Comparison of ENCODE assay signal across 8 cellular contexts in genomic region chr6:53794073-53794719, GRCh38. TPM values are rescaled to one million over a fixed set of nuclear protein-coding genes. Genes with fewer than 3 reads are reported as not detected.
DNase-seq lines count a peak whose midpoint lies in the region; ATAC-seq, FAIRE-seq and TF ChIP-seq lines count a peak whose summit lies in the region.

No MANE protein-coding gene starts in this region.

- no peak for TF ChIP-seq EP300 in ovary (IDR thresholded peaks at IDR 0.05)

- H2AFZ ChIP-seq in DND-41 (ENCODE audit: low read depth, low read length): peak overlapping the region; percentile 85

- DNase-seq in DND-41 (peak; percentile 96), RWPE1 (ENCODE audit: low spot score) (peak; percentile 77), Right ventricle myocardium superior (peak; percentile 77), ovary (peak; percentile 49 to 79 (median 52)), urothelium cell line (ENCODE audit: low spot score) (peak; percentile 81)

- H3K79me2 ChIP-seq in DND-41 (ENCODE audit: insufficient read depth, low read length): peaks cover 46% of the 10 kb centered on the region

- WGBS in ovary, 3 donors: 0 to 1% (median 0%) methylated on average over 30 of the region's 30 CpGs

- H3K27ac ChIP-seq in DND-41 (ENCODE audit: low read length) (peak overlapping the region; percentile 95), HUES6 (ENCODE audit: low read depth, low read length) (no peak overlapping the region), RWPE1 (peak overlapping the region; percentile 86), ovary (peak overlapping the region; percentile 45 to 55)

- TF ChIP-seq POLR2A in ovary (IDR thresholded peaks at IDR 0.05): no peak

- H3K27me3 Mint-ChIP-seq in activated naive CD8-positive, alpha-beta T cell: peaks cover 14% of the 10 kb centered on the region

- H3K4me1 ChIP-seq in DND-41 (ENCODE audit: insufficient read depth, low read length) (peaks cover 50% of the 10 kb centered on the region), HUES6 (ENCODE audit: control insufficient read depth, insufficient read depth, low read length) (peaks cover 5% of the 10 kb centered on the region), ovary (ENCODE audit: insufficient read depth) (peaks cover 6% of the 10 kb centered on the region)

- ATAC-seq in DND-41 (ENCODE audit: insufficient read depth, low read depth): peak; percentile 82
- ATAC-seq in GM21528 (IDR thresholded peaks at IDR 0.05; ENCODE audit: low FRiP score, unreplicated experiment): peak; percentile 62
- peak; percentile 86 for ATAC-seq in Right ventricle myocardium superior (ENCODE audit: poor library complexity)

- H3K36me3 ChIP-seq in DND-41 (ENCODE audit: insufficient read depth, low read length): no peaks in the 10 kb centered on the region; the same call in 1 of the 2 replicates
- H3K36me3 ChIP-seq in HUES6 (ENCODE audit: control insufficient read depth, insufficient read depth, low read length): no peaks in the 10 kb centered on the region
- no peaks in the 10 kb centered on the region for H3K36me3 ChIP-seq in ovary

- H4K20me1 ChIP-seq in DND-41 (ENCODE audit: insufficient read depth, low read length): peaks cover 23% of the 10 kb centered on the region; the same call in 1 of the 2 replicates

- H3K9me3 Mint-ChIP-seq in activated naive CD8-positive, alpha-beta T cell (ENCODE audit: low read depth): no peaks in the 10 kb centered on the region

- H3K27me3 ChIP-seq in DND-41 (ENCODE audit: insufficient read depth, low read length, poor library complexity): no peaks in the 10 kb centered on the region
- H3K27me3 ChIP-seq in HUES6 (ENCODE audit: control insufficient read depth, insufficient read depth, low read length): peaks cover 33% of the 10 kb centered on the region
- no peaks in the 10 kb centered on the region for H3K27me3 ChIP-seq in ovary

- POLR2A ChIA-PET in RWPE1 (lab: Yijun Ruan, JAX; ENCODE audit: low non-redundant PET): interaction anchor here (0.5 to 1.8 kb wide), 4 partner anchors 17 to 162 kb away, joined by 3 to 10 read pairs (median 5); no protein-coding TSS in a partner anchor

- CTCF ChIA-PET in RWPE1 (lab: Yijun Ruan, JAX): interaction anchor here (0.6 to 2.6 kb wide), 8 partner anchors 59 to 542 kb away, joined by 3 to 23 read pairs (median 4); no protein-coding TSS in a partner anchor

- TF ChIP-seq CTCF in DND-41 (IDR thresholded peaks at IDR 0.05; ENCODE audit: borderline replicate concordance, extremely low read depth, low read length, poor library complexity, severe bottlenecking) (peak; percentile 60), RWPE1 (conservative IDR thresholded peaks at IDR 0.05; ENCODE audit: low read depth) (peak; percentile 46), ovary (IDR thresholded peaks at IDR 0.05) (peak in 2 of 3 donors; percentile 12 to 25)

- H3K4me3 ChIP-seq in DND-41 (ENCODE audit: low read depth in 1 of 2, low read length in 2 of 2): peak overlapping the region; percentile 68 to 82
- peak overlapping the region; percentile 83 for H3K4me3 ChIP-seq in HUES6 (ENCODE audit: low read depth, low read length)
- peak overlapping the region; percentile 92 for H3K4me3 ChIP-seq in ovary

- H3K4me2 ChIP-seq in DND-41 (ENCODE audit: insufficient read depth, low read length): peak overlapping the region; percentile 94

- H3K9me3 ChIP-seq in DND-41 (ENCODE audit: insufficient read depth, low read length, severe bottlenecking) (peaks cover 8% of the 10 kb centered on the region), HUES6 (ENCODE audit: control insufficient read depth, insufficient read depth, low read depth, low read length) (no peaks in the 10 kb centered on the region), ovary (no peaks in the 10 kb centered on the region)

- peak overlapping the region; percentile 95 for H3K4me3 Mint-ChIP-seq in activated naive CD8-positive, alpha-beta T cell

- FAIRE-seq in urothelium cell line (lab: Jason Lieb, UNC): peak; percentile 48

- no peaks in the 10 kb centered on the region for H3K36me3 Mint-ChIP-seq in activated naive CD8-positive, alpha-beta T cell

- peaks cover 23% of the 10 kb centered on the region for H3K4me1 Mint-ChIP-seq in activated naive CD8-positive, alpha-beta T cell (ENCODE audit: low read depth)

- intact Hi-C loops in Right ventricle myocardium superior (cut with DNase I) (loop anchor here (5.0 kb wide), 1 partner anchor 163 kb away; no protein-coding TSS in a partner anchor), ovary (cut with DNase I) (loop anchor here in 2 of 4 donors (10.0 kb wide), 3 partner anchors 121 to 161 kb away; no protein-coding TSS in a partner anchor)

- H3K9ac ChIP-seq in DND-41 (ENCODE audit: low read depth, low read length) (peak overlapping the region; percentile 80), HUES6 (ENCODE audit: low read length) (peak overlapping the region; percentile 80)

- H3K27ac Mint-ChIP-seq in activated naive CD8-positive, alpha-beta T cell: peak overlapping the region; percentile 36

RNA-seq across cellular contexts. Expression of gene LRRC1, which starts 0.6 kb away (rescaled TPM):
- 1.8 TPM for total RNA-seq in Right ventricle myocardium superior
- total RNA-seq in ovary: 10 to 100 TPM in 4 of 7 donors, 1 to 10 TPM in 3; 4.9 to 20.6 (median 10.2) TPM
- 1 to 10 TPM; 4.3 to 4.9 TPM for polyA plus RNA-seq in ovary
